In the genomic region with DNA sequence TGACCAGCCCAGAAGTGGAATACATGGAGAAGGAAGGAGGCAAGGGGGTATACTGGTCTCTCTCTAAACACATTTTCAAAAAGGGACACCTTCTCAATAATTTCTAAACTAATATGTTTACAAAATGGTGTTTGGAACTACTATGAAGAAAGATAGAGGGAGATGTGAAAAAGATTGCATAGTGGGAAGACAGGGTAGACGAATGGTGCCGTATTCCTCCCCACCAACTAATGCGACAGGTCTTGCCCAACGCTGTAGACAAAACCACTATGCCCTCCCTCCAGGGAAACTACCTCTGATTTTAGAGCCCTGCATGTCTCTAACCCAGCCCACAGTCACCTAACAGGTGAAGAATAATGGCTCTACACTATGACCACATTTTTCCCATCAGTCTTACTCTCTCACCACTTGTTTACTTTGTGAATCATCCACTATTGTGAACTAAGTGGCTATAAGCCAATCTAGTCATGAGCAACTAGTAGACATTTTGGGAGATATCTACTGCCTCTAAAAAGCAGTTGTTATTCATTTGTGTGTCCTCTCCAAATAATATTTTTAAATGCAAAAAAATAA, we compare ENCODE assay signal across 14 cellular contexts.
DNase-seq lines count a peak whose midpoint lies in the region; ATAC-seq lines count a peak whose summit lies in the region.
"Had no signal": no experiment of that assay in that cellular context is flagged by ENCODE, and none has a peak within 500 bp of the region (broad histone marks: within the 10 kb centered on the region; RNA-seq: fewer than 3 reads in every experiment).

No MANE protein-coding gene starts in this region.

- no peak overlapping the region for H3K27ac Mint-ChIP-seq in activated naive CD4-positive, alpha-beta T cell treated with anti-CD3 and anti-CD28 coated beads, Interleukin-2, amount 10 ng/mL, durations not matched to agents 7 days and 5 days
- H3K27ac Mint-ChIP-seq: CD4-positive, alpha-beta memory T cell had no signal

- ATAC-seq in left colon (peak; percentile 33), GM21526 (IDR thresholded peaks at IDR 0.05; ENCODE audit: low FRiP score, unreplicated experiment) (no peak)

- H3K4me1 Mint-ChIP-seq in activated naive CD4-positive, alpha-beta T cell treated with anti-CD3 and anti-CD28 coated beads, Interleukin-2, amount 10 ng/mL, durations not matched to agents 7 days and 5 days = no peaks in the 10 kb centered on the region
- H3K4me1 Mint-ChIP-seq: CD4-positive, alpha-beta memory T cell had no signal

- CTCF ChIA-PET in activated naive CD4-positive, alpha-beta T cell treated with anti-CD3 and anti-CD28 coated beads, Interleukin-2, amount 10 ng/mL, durations not matched to agents 7 days and 5 days (lab: Charles Lee) = no interaction called here

- peaks cover under 1% of the 10 kb centered on the region for H3K27me3 Mint-ChIP-seq in activated naive CD4-positive, alpha-beta T cell treated with anti-CD3 and anti-CD28 coated beads, Interleukin-2, amount 10 ng/mL, durations not matched to agents 7 days and 5 days
- H3K27me3 Mint-ChIP-seq: CD4-positive, alpha-beta memory T cell had no signal

- no peak overlapping the region for H3K4me3 Mint-ChIP-seq in activated naive CD4-positive, alpha-beta T cell treated with anti-CD3 and anti-CD28 coated beads, Interleukin-2, amount 10 ng/mL, durations not matched to agents 7 days and 5 days
- H3K4me3 Mint-ChIP-seq: CD4-positive, alpha-beta memory T cell had no signal

- H3K9me3 Mint-ChIP-seq in activated naive CD4-positive, alpha-beta T cell treated with anti-CD3 and anti-CD28 coated beads, Interleukin-2, amount 10 ng/mL, durations not matched to agents 7 days and 5 days = no peaks in the 10 kb centered on the region

- DNase-seq in DMS153 treated with DMSO at 0.1 percent for 48 hours (lab: John Stamatoyannopoulos, UW; ENCODE audit: unreplicated experiment) (peak; percentile 61), LHCN-M2 (ENCODE audit: low read depth) (peak; percentile 86), amniotic epithelial cell (ENCODE audit: low read depth) (peak; percentile 30), left colon (no peak), GDM1 (lab: John Stamatoyannopoulos, UW) (no peak), hippocampal formation (lab: John Stamatoyannopoulos, UW) (no peak)
- DNase-seq in activated naive CD4-positive, alpha-beta T cell treated with anti-CD3 and anti-CD28 coated beads, Interleukin-2, amount 10 ng/mL, durations not matched to agents 7 days and 5 days = no peak
- DNase-seq: activated CD4-positive, alpha-beta T cell treated with anti-CD3 and anti-CD28 coated beads, Interleukin-2, amount 50 U/mL, for 4 hours; CD4-positive, alpha-beta memory T cell; central memory CD4-positive, alpha-beta T cell; hypothalamus; stimulated activated CD4-positive, alpha-beta T cell treated with anti-CD3 and anti-CD28 coated beads, Interleukin-4, amount 100 ng/mL, for 4 hours; uterus had no signal

- H3K36me3 Mint-ChIP-seq in activated naive CD4-positive, alpha-beta T cell treated with anti-CD3 and anti-CD28 coated beads, Interleukin-2, amount 10 ng/mL, durations not matched to agents 7 days and 5 days = no peaks in the 10 kb centered on the region
- H3K36me3 Mint-ChIP-seq: CD4-positive, alpha-beta memory T cell had no signal

- intact Hi-C loops in left colon (cut with DNase I, micrococcal nuclease) = no loop called here

Comparison
In these comparisons a context has a peak if more than half of its experiments do, and no peak if none do; other contexts are left out.
1. DNase-seq: peak in DMS153 treated with DMSO at 0.1 percent for 48 hours (single experiment), LHCN-M2 (single experiment) and amniotic epithelial cell (single experiment); none in left colon (0 of 2), GDM1 (single experiment), activated naive CD4-positive, alpha-beta T cell treated with anti-CD3 and anti-CD28 coated beads, Interleukin-2, amount 10 ng/mL, durations not matched to agents 7 days and 5 days (single experiment) and hippocampal formation (0 of 2).